ENCODE assay signal across 29 cellular contexts in the genomic region with DNA sequence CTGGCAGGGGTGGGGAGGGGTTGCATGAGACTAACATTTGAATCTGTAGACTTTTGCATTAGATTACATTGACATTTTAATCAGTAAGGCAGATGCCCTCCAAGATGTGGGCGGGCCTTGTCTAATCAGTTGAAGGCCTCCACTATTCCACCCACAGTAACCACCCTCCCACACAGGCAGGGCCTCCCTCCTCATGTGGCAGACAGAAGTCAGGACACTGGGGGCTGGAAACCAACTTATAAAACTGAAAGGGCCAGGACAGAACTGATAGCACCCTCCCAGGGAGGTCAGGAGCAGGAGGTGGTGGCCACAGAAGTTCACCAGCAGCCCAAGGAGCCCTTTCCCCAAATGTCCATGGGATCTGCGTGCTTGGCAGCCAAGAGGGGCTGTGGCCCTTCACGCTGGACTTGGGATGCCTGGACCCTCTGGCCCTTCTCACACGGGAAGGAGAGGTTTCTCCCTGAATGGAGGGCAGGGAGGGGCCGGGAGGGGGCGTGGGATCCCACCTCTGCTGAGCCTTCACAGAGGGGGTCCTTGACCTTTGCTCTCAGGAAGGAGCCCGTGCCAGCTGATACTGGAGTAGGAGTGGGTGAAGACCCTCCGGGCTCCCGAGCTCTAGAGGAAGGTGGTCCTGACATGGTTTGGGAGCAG. TPM values are rescaled to one million over a fixed set of nuclear protein-coding genes. Genes with fewer than 3 reads are reported as not detected.
DNase-seq lines count a peak whose midpoint lies in the region; ATAC-seq and TF ChIP-seq lines count a peak whose summit lies in the region.
"Had no signal": no experiment of that assay in that cellular context is flagged by ENCODE, and none has a peak within 500 bp of the region (broad histone marks: within the 10 kb centered on the region; RNA-seq: fewer than 3 reads in every experiment).

No MANE protein-coding gene starts in this region.

- H3K9me3 Mint-ChIP-seq in activated naive CD4-positive, alpha-beta T cell treated with anti-CD3 and anti-CD28 coated beads, Interleukin-2, amount 10 ng/mL, durations not matched to agents 7 days and 5 days, result no peaks in the 10 kb centered on the region
- H3K9me3 Mint-ChIP-seq in neural progenitor cell, result no peaks in the 10 kb centered on the region
- H3K9me3 Mint-ChIP-seq: activated naive CD4-positive, alpha-beta T cell treated with anti-CD3 and anti-CD28 coated beads, Interleukin-2, amount 50 U/mL, for 72 hours; activated T-helper 1 cell treated with anti-CD3 and anti-CD28 coated beads, Interleukin-12 subunit alpha, Interleukin-12 subunit beta, Interleukin-2, Interleukin-4 antibody, amounts not matched to agents 30 ng/mL and 10 ng/mL and 1 ng/mL, durations not matched to agents 14 hours and 24 hours and 36 hours; IgD-negative memory B cell; nephron progenitor cell had no signal

- TF ChIP-seq POLR2A in uterus (IDR thresholded peaks at IDR 0.05), result no peak

- H2AFZ ChIP-seq in SU-DHL-6 (ENCODE audit: low read depth, low read length, severe bottlenecking), result no peak overlapping the region
- H2AFZ ChIP-seq in neural progenitor cell (replicated peaks), result no peak overlapping the region
- H2AFZ ChIP-seq: GM23248 had no signal

- H3K4me1 ChIP-seq in neural progenitor cell (peaks cover 4% of the 10 kb centered on the region), uterus (no peaks in the 10 kb centered on the region)

- peak overlapping the region; percentile 67 for H3K27ac ChIP-seq in SU-DHL-6 (ENCODE audit: low read depth, low read length)
- no peak overlapping the region for H3K27ac ChIP-seq in neural progenitor cell
- H3K27ac ChIP-seq in uterus, result no peak overlapping the region
- H3K27ac ChIP-seq: GM23248, HL-60, transverse colon had no signal

- peaks cover 4% of the 10 kb centered on the region; the same call in 1 of the 2 replicates for H3K79me2 ChIP-seq in SU-DHL-6 (ENCODE audit: insufficient read depth, low read length)
- peaks cover 6% of the 10 kb centered on the region for H3K79me2 ChIP-seq in neural progenitor cell (ENCODE audit: low read depth)

- CTCF ChIA-PET in activated naive CD4-positive, alpha-beta T cell treated with anti-CD3 and anti-CD28 coated beads, Interleukin-2, amount 10 ng/mL, durations not matched to agents 7 days and 5 days (lab: Charles Lee), result no interaction called here
- CTCF ChIA-PET in HEK293T (lab: Yijun Ruan, JAX), result no interaction called here

- H3K27me3 ChIP-seq in SU-DHL-6 (ENCODE audit: low read length) (no peaks in the 10 kb centered on the region), neural progenitor cell (peaks cover 21% of the 10 kb centered on the region), uterus (no peaks in the 10 kb centered on the region)

- no peak overlapping the region for H3K4me3 Mint-ChIP-seq in activated naive CD4-positive, alpha-beta T cell treated with anti-CD3 and anti-CD28 coated beads, Interleukin-2, amount 10 ng/mL, durations not matched to agents 7 days and 5 days
- peak overlapping the region; percentile 70 for H3K4me3 Mint-ChIP-seq in neural progenitor cell
- H3K4me3 Mint-ChIP-seq: activated CD8-positive, alpha-beta memory T cell treated with anti-CD3 and anti-CD28 coated beads, Interleukin-2, amount 10 ng/mL, durations not matched to agents 7 days and 5 days; activated T-helper 1 cell treated with anti-CD3 and anti-CD28 coated beads, Interleukin-12 subunit alpha, Interleukin-12 subunit beta, Interleukin-2, Interleukin-4 antibody, amounts not matched to agents 30 ng/mL and 10 ng/mL and 1 ng/mL, durations not matched to agents 14 hours and 24 hours and 36 hours; nephron progenitor cell had no signal

- no peaks in the 10 kb centered on the region for H3K9me3 ChIP-seq in SU-DHL-6 (ENCODE audit: insufficient read depth, low read length)
- no peaks in the 10 kb centered on the region for H3K9me3 ChIP-seq in neural progenitor cell (ENCODE audit: low read depth)
- H3K9me3 ChIP-seq in uterus, result no peaks in the 10 kb centered on the region
- H3K9me3 ChIP-seq: transverse colon had no signal

- peaks cover 20% of the 10 kb centered on the region for H3K4me1 Mint-ChIP-seq in activated naive CD4-positive, alpha-beta T cell treated with anti-CD3 and anti-CD28 coated beads, Interleukin-2, amount 10 ng/mL, durations not matched to agents 7 days and 5 days
- H3K4me1 Mint-ChIP-seq in neural progenitor cell, result peaks cover 5% of the 10 kb centered on the region

- H3K4me3 ChIP-seq in SU-DHL-6 (ENCODE audit: insufficient read depth, low read length, poor library complexity, severe bottlenecking) (no peak overlapping the region), neural progenitor cell (no peak overlapping the region), uterus (no peak overlapping the region)
- H3K4me3 ChIP-seq: GM23248, transverse colon had no signal

- H3F3A ChIP-seq in SU-DHL-6 (ENCODE audit: insufficient read depth), result peaks cover 24% of the 10 kb centered on the region
- H3F3A ChIP-seq in neural progenitor cell (ENCODE audit: low read depth), result peaks cover 4% of the 10 kb centered on the region

- no peaks in the 10 kb centered on the region for H3K36me3 ChIP-seq in SU-DHL-6 (ENCODE audit: low read length)
- H3K36me3 ChIP-seq in neural progenitor cell, result no peaks in the 10 kb centered on the region
- H3K36me3 ChIP-seq in uterus, result no peaks in the 10 kb centered on the region
- H3K36me3 ChIP-seq: transverse colon had no signal

- peak overlapping the region; percentile 7; the same call in 1 of the 2 replicates for H3K9ac ChIP-seq in SU-DHL-6 (ENCODE audit: low read length)
- no peak overlapping the region for H3K9ac ChIP-seq in neural progenitor cell
- H3K9ac ChIP-seq: GM23248 had no signal

- H3K4me2 ChIP-seq in SU-DHL-6 (ENCODE audit: low read depth, low read length, poor library complexity, severe bottlenecking), result no peak overlapping the region
- H3K4me2 ChIP-seq in neural progenitor cell, result no peak overlapping the region

- no peaks in the 10 kb centered on the region for H4K20me1 ChIP-seq in SU-DHL-6 (ENCODE audit: low read depth, low read length)
- peaks cover 13% of the 10 kb centered on the region for H4K20me1 ChIP-seq in neural progenitor cell (ENCODE audit: low read depth)

- TF ChIP-seq CTCF in SU-DHL-6 (IDR thresholded peaks at IDR 0.05; ENCODE audit: insufficient read depth, low read length, poor library complexity, severe bottlenecking) (no peak), neural progenitor cell (IDR thresholded peaks at IDR 0.05) (no peak), uterus (IDR thresholded peaks at IDR 0.05) (no peak)

- H3K27ac Mint-ChIP-seq in activated naive CD4-positive, alpha-beta T cell treated with anti-CD3 and anti-CD28 coated beads, Interleukin-2, amount 10 ng/mL, durations not matched to agents 7 days and 5 days, result peak overlapping the region; percentile 24
- H3K27ac Mint-ChIP-seq in neural progenitor cell, result no peak overlapping the region
- H3K27ac Mint-ChIP-seq: activated CD8-positive, alpha-beta memory T cell treated with anti-CD3 and anti-CD28 coated beads, Interleukin-2, amount 10 ng/mL, durations not matched to agents 7 days and 5 days; activated naive CD4-positive, alpha-beta T cell treated with anti-CD3 and anti-CD28 coated beads, Interleukin-2, amount 50 U/mL, for 72 hours; activated T-helper 1 cell treated with anti-CD3 and anti-CD28 coated beads, Interleukin-12 subunit alpha, Interleukin-12 subunit beta, Interleukin-2, Interleukin-4 antibody, amounts not matched to agents 30 ng/mL and 10 ng/mL and 1 ng/mL, durations not matched to agents 14 hours and 24 hours and 36 hours; nephron progenitor cell had no signal

- H3K9me2 ChIP-seq in SU-DHL-6 (replicated peaks; ENCODE audit: insufficient read depth, low read length), result no peaks in the 10 kb centered on the region

- POLR2A ChIA-PET in HEK293T (lab: Yijun Ruan, JAX), result interaction anchor here (1.1 to 2.1 kb wide), 3 partner anchors 8 to 293 kb away, joined by 3 to 13 read pairs (median 3); no protein-coding TSS in a partner anchor

- peaks cover 39% of the 10 kb centered on the region for H3K27me3 Mint-ChIP-seq in activated naive CD4-positive, alpha-beta T cell treated with anti-CD3 and anti-CD28 coated beads, Interleukin-2, amount 10 ng/mL, durations not matched to agents 7 days and 5 days
- peaks cover 4% of the 10 kb centered on the region for H3K27me3 Mint-ChIP-seq in neural progenitor cell (ENCODE audit: insufficient read depth, low read depth)

- no peaks in the 10 kb centered on the region for H3K36me3 Mint-ChIP-seq in activated naive CD4-positive, alpha-beta T cell treated with anti-CD3 and anti-CD28 coated beads, Interleukin-2, amount 10 ng/mL, durations not matched to agents 7 days and 5 days
- H3K36me3 Mint-ChIP-seq in neural progenitor cell, result peaks cover 2% of the 10 kb centered on the region
- H3K36me3 Mint-ChIP-seq: activated CD8-positive, alpha-beta memory T cell treated with anti-CD3 and anti-CD28 coated beads, Interleukin-2, amount 10 ng/mL, durations not matched to agents 7 days and 5 days; IgD-negative memory B cell had no signal

- ATAC-seq in GM19351 (IDR thresholded peaks at IDR 0.05; ENCODE audit: unreplicated experiment) (no peak), GM18511 (IDR thresholded peaks at IDR 0.05; ENCODE audit: unreplicated experiment) (no peak)
- ATAC-seq: activated CD8-positive, alpha-beta memory T cell treated with anti-CD3 and anti-CD28 coated beads, Interleukin-2, amount 10 ng/mL, durations not matched to agents 7 days and 5 days; activated naive CD4-positive, alpha-beta T cell treated with anti-CD3 and anti-CD28 coated beads, Interleukin-2, amount 50 U/mL, for 72 hours; left ventricle myocardium superior; sciatic nerve had no signal

- intact Hi-C loops in uterus (cut with DNase I; ENCODE audit: low total_unique reads), result no loop called here

- no peak for DNase-seq in activated naive CD4-positive, alpha-beta T cell treated with anti-CD3 and anti-CD28 coated beads, Interleukin-2, amount 10 ng/mL, durations not matched to agents 7 days and 5 days
- no peak for DNase-seq in activated naive CD4-positive, alpha-beta T cell (lab: John Stamatoyannopoulos, UW)
- no peak for DNase-seq in HEK293T (ENCODE audit: extremely low spot score)
- DNase-seq in neural progenitor cell (ENCODE audit: low spot score), result no peak
- DNase-seq in uterus, result no peak
- DNase-seq: activated CD4-positive, alpha-beta T cell treated with anti-CD3 and anti-CD28 coated beads for 4 hours; activated CD8-positive, alpha-beta memory T cell treated with anti-CD3 and anti-CD28 coated beads, Interleukin-2, amount 10 ng/mL, durations not matched to agents 7 days and 5 days; cerebellar nuclear complex; DMS153; GF-D8; GM23248; left ventricle myocardium superior; NCI-H526 treated with DMSO at 0.1 percent for 48 hours; nephron progenitor cell; SHP77; stimulated activated CD8-positive, alpha-beta memory T cell treated with anti-CD3 and anti-CD28 coated beads, Interleukin-4, amount 100 ng/mL, for 48 hours; transverse colon had no signal

RNA-seq across cellular contexts. Expression of a gene that starts 4.6 kb away (rescaled TPM):
- total RNA-seq in neural progenitor cell (ENCODE audit: low replicate concordance) (32.6 and 72.2 TPM in 2 replicates), uterus (10 to 100 TPM in 2 of 4 donors, 1 to 10 TPM in 2; 4.2 to 81.5 (median 8.1) TPM)

RNA-seq across cellular contexts. Expression of a gene that starts 4.9 kb away (rescaled TPM):
- total RNA-seq in neural progenitor cell (ENCODE audit: low replicate concordance) (8.1 and 12.9 TPM in 2 replicates), uterus (10 to 100 TPM in 3 of 4 donors, 1 to 10 TPM in 1; 9.7 to 23.1 (median 12.7) TPM)

RNA-seq across cellular contexts. Expression of a gene that starts 14.5 kb away (rescaled TPM):
- total RNA-seq in neural progenitor cell (ENCODE audit: low replicate concordance) (5.1 and 15.2 TPM in 2 replicates), uterus (10 to 100 TPM in 3 of 4 donors, under 1 TPM in 1; 0.77 to 87.1 (median 14.6) TPM)

RNA-seq across cellular contexts. Expression of a gene that starts 14.6 kb away (rescaled TPM):
- 0.11 TPM in 1 of 2 replicates, not detected in the other for total RNA-seq in neural progenitor cell (ENCODE audit: low replicate concordance)
- not detected for total RNA-seq in uterus
- total RNA-seq: activated CD8-positive, alpha-beta memory T cell treated with anti-CD3 and anti-CD28 coated beads, Interleukin-2, amount 10 ng/mL, durations not matched to agents 7 days and 5 days; activated naive CD4-positive, alpha-beta T cell treated with anti-CD3 and anti-CD28 coated beads, Interleukin-2, amount 50 U/mL, for 72 hours; astrocyte; epithelial cell of proximal tubule; GM23248; M059J; posterior vena cava; sciatic nerve; transverse colon had no signal

RNA-seq across cellular contexts. Expression of a gene that starts 21.3 kb away (rescaled TPM):
- total RNA-seq in neural progenitor cell (ENCODE audit: low replicate concordance), result 6.8 and 17.0 TPM in 2 replicates
- 10 to 100 TPM in 3 of 4 donors, 1 to 10 TPM in 1; 4.1 to 27.7 (median 18.8) TPM for total RNA-seq in uterus
